Comparison of ENCODE assay signal across 9 cellular contexts in the genomic region with DNA sequence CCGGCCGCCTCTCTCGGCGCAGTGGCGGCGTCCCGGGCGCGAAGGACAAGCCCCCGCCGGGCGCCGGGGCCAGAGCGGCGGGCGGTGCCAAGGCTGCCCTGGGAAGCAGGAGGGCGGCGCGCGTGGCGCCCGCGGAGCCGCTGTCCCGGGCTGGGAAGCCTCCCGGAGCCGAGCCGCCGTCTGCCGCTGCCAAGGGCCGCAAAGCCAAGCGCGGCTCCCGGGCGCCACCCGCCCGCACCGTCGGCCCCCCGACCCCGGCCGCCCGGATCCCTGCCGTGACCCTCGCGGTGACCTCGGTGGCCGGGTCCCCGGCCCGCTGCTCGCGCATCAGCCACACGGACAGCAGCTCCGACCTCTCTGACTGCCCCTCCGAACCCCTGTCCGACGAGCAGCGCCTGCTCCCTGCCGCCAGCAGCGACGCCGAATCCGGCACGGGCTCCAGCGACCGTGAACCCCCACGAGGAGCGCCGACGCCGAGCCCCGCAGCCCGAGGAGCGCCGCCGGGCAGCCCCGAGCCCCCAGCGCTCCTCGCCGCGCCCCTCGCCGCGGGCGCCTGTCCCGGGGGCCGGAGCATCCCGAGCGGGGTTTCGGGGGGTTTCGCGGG. TPM values are rescaled to one million over a fixed set of nuclear protein-coding genes. Genes with fewer than 3 reads are reported as not detected.
A peak's percentile ranks its signal among the peaks of the same experiment; 100 is the strongest.
DNase-seq lines count a peak whose midpoint lies in the region; ATAC-seq and TF ChIP-seq lines count a peak whose summit lies in the region.
"Had no signal": no experiment of that assay in that cellular context is flagged by ENCODE, and none has a peak within 500 bp of the region (broad histone marks: within the 10 kb centered on the region; RNA-seq: fewer than 3 reads in every experiment).

No MANE protein-coding gene starts in this region.

- H3K27me3 ChIP-seq in MG63: no peaks in the 10 kb centered on the region

- H3K36me3 Mint-ChIP-seq in mesothelial cell of epicardium: peaks cover 2% of the 10 kb centered on the region
- H3K36me3 Mint-ChIP-seq: activated naive CD8-positive, alpha-beta T cell had no signal

- H3K27me3 Mint-ChIP-seq in mesothelial cell of epicardium (ENCODE audit: low read depth): peaks cover 33% of the 10 kb centered on the region

- no peaks in the 10 kb centered on the region for H3K4me1 ChIP-seq in urinary bladder (ENCODE audit: insufficient read depth)

- TF ChIP-seq CTCF in coronary artery (IDR thresholded peaks at IDR 0.05) (no peak), mesothelial cell of epicardium (IDR thresholded peaks at IDR 0.05; ENCODE audit: unreplicated experiment) (no peak)

- H3K9me3 Mint-ChIP-seq in mesothelial cell of epicardium: no peaks in the 10 kb centered on the region

- peak; percentile 17 for DNase-seq in activated gamma-delta T cell (lab: John Stamatoyannopoulos, UW)
- no peak for DNase-seq in activated gamma-delta T cell treated with Interleukin-2 at 50 U/mL for 16 hours
- peak; percentile 26 for DNase-seq in MG63
- no peak for DNase-seq in coronary artery (ENCODE audit: low spot score)
- peak in 1 of 2 experiments; percentile 51 for DNase-seq in mesothelial cell of epicardium (ENCODE audit: low spot score in 2 of 2, unreplicated experiment in 2 of 2)
- no peak for DNase-seq in NCI-H1092 treated with DMSO at 0.1 percent for 48 hours (lab: John Stamatoyannopoulos, UW)

- H3K27ac ChIP-seq in coronary artery (peak overlapping the region; percentile 7 to 94), urinary bladder (ENCODE audit: low read depth) (peak overlapping the region; percentile 3)

- no peak for ATAC-seq in HG03457 (IDR thresholded peaks at IDR 0.05; ENCODE audit: unreplicated experiment)

- H3K4me3 ChIP-seq in MG63: peak overlapping the region; percentile 69
- peak overlapping the region; percentile 87 for H3K4me3 ChIP-seq in coronary artery
- peak overlapping the region; percentile 86 for H3K4me3 ChIP-seq in urinary bladder (ENCODE audit: low read depth, low read length)

- peak overlapping the region; percentile 55 for H3K4me3 Mint-ChIP-seq in mesothelial cell of epicardium

- no peak overlapping the region for H3K27ac Mint-ChIP-seq in mesothelial cell of epicardium
- H3K27ac Mint-ChIP-seq: activated naive CD8-positive, alpha-beta T cell had no signal

- under 1% methylated on average over 92 of the region's 92 CpGs for WGBS in urinary bladder

- peaks cover 25% of the 10 kb centered on the region for H3K4me1 Mint-ChIP-seq in mesothelial cell of epicardium

- H3K36me3 ChIP-seq in MG63: peaks cover 22% of the 10 kb centered on the region
- H3K36me3 ChIP-seq in urinary bladder (ENCODE audit: insufficient read depth): no peaks in the 10 kb centered on the region

- no peaks in the 10 kb centered on the region for H3K9me3 ChIP-seq in MG63

RNA-seq across cellular contexts. Expression of gene MTCL1, which starts 0.7 kb away (rescaled TPM):
- 15.1 and 28.9 TPM in 2 replicates for total RNA-seq in MG63 (2014; rRNA removed; shearing (Covaris generic); ENCODE audit: low replicate concordance)
- 24.0 to 26.2 TPM (median 24.7 TPM) in 3 replicates for total RNA-seq in mesothelial cell of epicardium
- total RNA-seq in urinary bladder: 24.2 TPM
- 16.6 TPM for polyA plus RNA-seq in urinary bladder

Comparison
In these comparisons a context has a peak if more than half of its experiments do, and no peak if none do; other contexts are left out.
1. DNase-seq: peak in activated gamma-delta T cell (single experiment) and MG63 (single experiment); none in activated gamma-delta T cell treated with Interleukin-2 at 50 U/mL for 16 hours (single experiment), coronary artery (single experiment) and NCI-H1092 treated with DMSO at 0.1 percent for 48 hours (single experiment).
2. Peak in every context shown above with its lines, with median percentiles within 50 percentile points of each other: H3K4me3 ChIP-seq.